In genomic region chr5:5320062-5320805, GRCh38 we compare ENCODE assay signal across 20 cellular contexts.
"Had no signal": no experiment of that assay in that cellular context is flagged by ENCODE, and none has a peak within 500 bp of the region (broad histone marks: within the 10 kb centered on the region; RNA-seq: fewer than 3 reads in every experiment).

No MANE protein-coding gene starts in this region.

- H3K36me3 ChIP-seq: esophagus squamous epithelium, neural progenitor cell, sigmoid colon, stomach, tibial artery had no signal

- DNase-seq: cerebellar nuclear complex; dorsolateral prefrontal cortex; effector CD8-positive, alpha-beta T cell; esophagus squamous epithelium; foreskin melanocyte; kidney; midbrain; naive thymus-derived CD4-positive, alpha-beta T cell; psoas muscle; right cardiac atrium; sigmoid colon; stimulated activated CD4-positive, alpha-beta T cell treated with anti-CD3 and anti-CD28 coated beads, Interleukin-2, amount 100 ng/mL, for 24 hours; stimulated activated CD4-positive, alpha-beta T cell treated with anti-CD3 and anti-CD28 coated beads, Interleukin-4, amount 100 ng/mL, for 24 hours; stimulated activated naive CD4-positive, alpha-beta T cell treated with Interleukin-2 at 50 U/mL for 16 hours; stomach; tibial artery had no signal

- ATAC-seq: left lobe of liver; naive thymus-derived CD4-positive, alpha-beta T cell; psoas muscle; right cardiac atrium; stimulated activated effector memory CD8-positive, alpha-beta T cell treated with anti-CD3 and anti-CD28 coated beads, Interleukin-12 subunit alpha, Interleukin-12 subunit beta, amount 100 ng/mL, for 72 hours had no signal

- H3K27ac ChIP-seq: esophagus squamous epithelium, neural progenitor cell, psoas muscle, sigmoid colon, stomach, tibial artery had no signal

- H3K9me3 ChIP-seq: esophagus squamous epithelium, psoas muscle, stomach, tibial artery had no signal

- H3K4me3 ChIP-seq: dorsolateral prefrontal cortex, esophagus squamous epithelium, lung, neural progenitor cell, psoas muscle, sigmoid colon, stomach, tibial artery had no signal

- H3K4me1 ChIP-seq: esophagus squamous epithelium, sigmoid colon, stomach, tibial artery had no signal

- H3K27me3 ChIP-seq: dorsolateral prefrontal cortex, esophagus squamous epithelium, neural progenitor cell, sigmoid colon, stomach, tibial artery had no signal
